In genomic region chr1:21301794-21302440, GRCh38 we compare ENCODE assay signal across 2 cellular contexts.
TF ChIP-seq lines count a peak whose summit lies in the region.

No MANE protein-coding gene starts in this region.

TF ChIP-seq in GM23338, 12 proteins besides CTCF, POLR2A, EP300 and RAD21:
- TF ChIP-seq NANOG (IDR thresholded peaks at IDR 0.05; ENCODE audit: borderline replicate concordance) (no peak), JUNB (IDR thresholded peaks at IDR 0.05; ENCODE audit: unreplicated experiment) (no peak), POLR2AphosphoS5 (IDR thresholded peaks at IDR 0.05; ENCODE audit: low read depth) (no peak), ZNF462 (CRISPR knock-in tag; IDR thresholded peaks at IDR 0.05) (no peak), EZH2 (IDR thresholded peaks at IDR 0.05; ENCODE audit: low read depth, unreplicated experiment) (no peak)

TF ChIP-seq in H1, 55 proteins besides CTCF, POLR2A, EP300 and RAD21:
- TF ChIP-seq KDM1A (IDR thresholded peaks at IDR 0.05; ENCODE audit: borderline replicate concordance, low read length) (peak; percentile 43; the same call in 1 of the 2 replicates), BACH1 (IDR thresholded peaks at IDR 0.05; ENCODE audit: low read length) (no peak), MAFK (IDR thresholded peaks at IDR 0.05; ENCODE audit: low read depth, low read length) (no peak)
